Comparison of ENCODE assay signal across 30 cellular contexts in the genomic region with DNA sequence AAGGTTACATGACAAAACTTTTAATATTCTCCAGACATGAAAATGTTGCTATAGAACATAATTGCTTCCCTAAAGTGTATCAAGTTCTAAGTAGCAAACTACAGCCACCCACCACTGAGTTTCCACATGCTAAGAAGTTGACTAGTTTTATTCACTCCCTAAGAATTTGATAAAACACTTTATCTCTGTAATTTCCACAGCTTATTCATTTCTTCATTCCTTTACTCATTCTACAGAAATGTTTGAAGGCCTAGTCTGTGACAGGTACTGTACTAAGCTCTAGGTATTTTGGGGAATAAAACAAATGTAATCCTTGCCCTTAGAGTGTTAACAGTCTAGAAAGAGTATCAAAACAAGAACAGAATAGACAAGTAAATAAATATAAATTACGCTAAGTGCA.
"Had no signal": no experiment of that assay in that cellular context is flagged by ENCODE, and none has a peak within 500 bp of the region (broad histone marks: within the 10 kb centered on the region; RNA-seq: fewer than 3 reads in every experiment).

No MANE protein-coding gene starts in this region.

- H3K9me3 Mint-ChIP-seq: natural killer cell treated with Interleukin-12 subunit alpha and Interleukin-12 subunit beta and Interleukin-15 and Interleukin-18, amount 100 ng/mL, for 72 hours; neural crest cell; stimulated activated effector memory CD8-positive, alpha-beta T cell treated with anti-CD3 and anti-CD28 coated beads, Interleukin-12 subunit alpha, Interleukin-12 subunit beta, amount 100 ng/mL, for 72 hours; stimulated activated naive CD8-positive, alpha-beta T cell treated with anti-CD3 and anti-CD28 coated beads, Interleukin-15, Interleukin-2, amounts not matched to agents 100 ng/mL and 50 ng/mL, for 24 hours had no signal

- H3K27ac ChIP-seq: neutrophil, ovary, parathyroid adenoma, psoas muscle, right lobe of liver, sigmoid colon, stomach, thoracic aorta, thyroid gland, tibial nerve, upper lobe of left lung, vagina had no signal

- H3K9ac ChIP-seq: parathyroid adenoma had no signal

- FAIRE-seq: small intestine, urothelium cell line had no signal

- H3K27me3 Mint-ChIP-seq: progenitor cell of endocrine pancreas had no signal

- H3K4me1 Mint-ChIP-seq: stimulated activated effector memory CD8-positive, alpha-beta T cell treated with anti-CD3 and anti-CD28 coated beads, Interleukin-12 subunit alpha, Interleukin-12 subunit beta, amount 100 ng/mL, for 72 hours; stimulated activated naive B cell treated with anti-CD40 and anti-IgM and Interleukin-4, amounts not matched to agents 10 μg/mL and 1 μg/mL and 100 μg/mL, for 72 hours had no signal

- H3K4me1 ChIP-seq: parathyroid adenoma, psoas muscle, right lobe of liver, sigmoid colon, stomach, thyroid gland, tibial nerve, upper lobe of left lung, vagina had no signal

- H3K27ac Mint-ChIP-seq: natural killer cell treated with Interleukin-12 subunit alpha and Interleukin-12 subunit beta and Interleukin-15 and Interleukin-18, amount 100 ng/mL, for 72 hours; nephron progenitor cell; progenitor cell of endocrine pancreas; stimulated activated effector memory CD8-positive, alpha-beta T cell treated with anti-CD3 and anti-CD28 coated beads, Interleukin-12 subunit alpha, Interleukin-12 subunit beta, amount 100 ng/mL, for 72 hours; stimulated activated naive B cell treated with anti-CD40 and anti-IgM and Interleukin-4, amounts not matched to agents 10 μg/mL and 1 μg/mL and 100 μg/mL, for 72 hours; stimulated activated naive CD8-positive, alpha-beta T cell treated with anti-CD3 and anti-CD28 coated beads, Interleukin-15, Interleukin-2, amounts not matched to agents 100 ng/mL and 50 ng/mL, for 24 hours had no signal

- H3K79me2 ChIP-seq: parathyroid adenoma had no signal

- H3K4me3 ChIP-seq: ovary, psoas muscle, right lobe of liver, sigmoid colon, stomach, thoracic aorta, thyroid gland, tibial nerve, upper lobe of left lung, vagina had no signal

- DNase-seq: nephron progenitor cell; nucleus accumbens; ovary; posterior cingulate gyrus; psoas muscle; right cardiac atrium; right lobe of liver; sigmoid colon; small intestine; stimulated activated CD4-positive, alpha-beta T cell treated with anti-CD3 and anti-CD28 coated beads, Interleukin-15, amount 100 ng/mL, for 24 hours; stimulated activated CD4-positive, alpha-beta T cell treated with anti-CD3 and anti-CD28 coated beads, Interleukin-2, amount 100 ng/mL, for 24 hours; stimulated activated CD4-positive, alpha-beta T cell treated with anti-CD3 and anti-CD28 coated beads, Interleukin-2, amount 100 ng/mL, for 48 hours; stimulated activated CD4-positive, alpha-beta T cell treated with anti-CD3 and anti-CD28 coated beads, Interleukin-4, amount 100 ng/mL, for 24 hours; stimulated activated naive B cell treated with anti-CD40 and anti-IgM and Interleukin-4, amounts not matched to agents 10 μg/mL and 1 μg/mL and 100 μg/mL, for 72 hours; stimulated activated naive CD4-positive, alpha-beta T cell treated with Interleukin-2 at 50 U/mL for 16 hours; stomach; thyroid gland; trophoblast cell; upper lobe of left lung had no signal

- H3K27me3 ChIP-seq: neutrophil, ovary, right lobe of liver, sigmoid colon, stomach, thyroid gland, tibial nerve, upper lobe of left lung, vagina had no signal

- H2AFZ ChIP-seq: parathyroid adenoma had no signal

- H3K36me3 Mint-ChIP-seq: natural killer cell treated with Interleukin-12 subunit alpha and Interleukin-12 subunit beta and Interleukin-15 and Interleukin-18, amount 100 ng/mL, for 72 hours; stimulated activated effector memory CD8-positive, alpha-beta T cell treated with anti-CD3 and anti-CD28 coated beads, Interleukin-12 subunit alpha, Interleukin-12 subunit beta, amount 100 ng/mL, for 72 hours; stimulated activated naive B cell treated with anti-CD40 and anti-IgM and Interleukin-4, amounts not matched to agents 10 μg/mL and 1 μg/mL and 100 μg/mL, for 72 hours had no signal

- H3K4me3 Mint-ChIP-seq: natural killer cell treated with Interleukin-12 subunit alpha and Interleukin-12 subunit beta and Interleukin-15 and Interleukin-18, amount 100 ng/mL, for 72 hours; nephron progenitor cell; stimulated activated effector memory CD8-positive, alpha-beta T cell treated with anti-CD3 and anti-CD28 coated beads, Interleukin-12 subunit alpha, Interleukin-12 subunit beta, amount 100 ng/mL, for 72 hours; stimulated activated naive B cell treated with anti-CD40 and anti-IgM and Interleukin-4, amounts not matched to agents 10 μg/mL and 1 μg/mL and 100 μg/mL, for 72 hours; stimulated activated naive CD8-positive, alpha-beta T cell treated with anti-CD3 and anti-CD28 coated beads, Interleukin-15, Interleukin-2, amounts not matched to agents 100 ng/mL and 50 ng/mL, for 24 hours had no signal

- H3K9me3 ChIP-seq: neutrophil, ovary, psoas muscle, right lobe of liver, sigmoid colon, stomach, thoracic aorta, thyroid gland, upper lobe of left lung, vagina had no signal

- H3K36me3 ChIP-seq: neutrophil, ovary, right lobe of liver, sigmoid colon, stomach, thoracic aorta, thyroid gland, tibial nerve, upper lobe of left lung, vagina had no signal

- ATAC-seq: natural killer cell treated with Interleukin-12 subunit alpha and Interleukin-12 subunit beta and Interleukin-15 and Interleukin-18, amount 100 ng/mL, for 72 hours; psoas muscle; right cardiac atrium; right lobe of liver; stimulated activated effector memory CD8-positive, alpha-beta T cell treated with anti-CD3 and anti-CD28 coated beads, Interleukin-12 subunit alpha, Interleukin-12 subunit beta, amount 100 ng/mL, for 72 hours; stimulated activated naive B cell treated with anti-CD40 and anti-IgM and Interleukin-4, amounts not matched to agents 10 μg/mL and 1 μg/mL and 100 μg/mL, for 72 hours had no signal
